18 cellular contexts compared by ENCODE assay signal in the genomic region with DNA sequence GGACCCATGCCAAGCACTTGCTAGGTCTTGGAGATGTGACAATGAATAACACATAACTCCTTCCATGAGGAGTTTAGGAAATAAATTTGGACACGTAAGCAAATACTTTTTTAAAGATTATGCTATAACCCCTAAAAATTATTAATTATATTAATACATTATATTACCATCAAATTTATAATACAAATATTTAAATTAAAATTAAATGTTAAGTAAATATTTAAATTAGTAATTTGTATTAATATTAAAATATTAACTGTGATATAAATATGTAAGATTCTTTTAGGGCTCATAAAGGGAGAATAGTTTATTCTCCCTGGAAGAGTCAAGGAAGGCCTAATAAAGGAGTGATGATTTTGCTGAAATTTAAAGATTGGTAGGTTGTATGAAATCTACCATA.
DNase-seq lines count a peak whose midpoint lies in the region; ATAC-seq, FAIRE-seq and TF ChIP-seq lines count a peak whose summit lies in the region.
"Had no signal": no experiment of that assay in that cellular context is flagged by ENCODE, and none has a peak within 500 bp of the region (broad histone marks: within the 10 kb centered on the region; RNA-seq: fewer than 3 reads in every experiment).

No MANE protein-coding gene starts in this region.

- intact Hi-C loops in pancreas (cut with DNase I): no loop called here

- WGBS in pancreas, 2 donors: 84 to 96% methylated on average over 1 of the region's 1 CpG
- 91 to 92% methylated on average over 1 of the region's 1 CpG for WGBS in upper lobe of left lung, 2 donors

- no peak for TF ChIP-seq EP300 in upper lobe of left lung (IDR thresholded peaks at IDR 0.05)

- ATAC-seq in pancreas: no peak
- no peak for ATAC-seq in upper lobe of left lung (ENCODE audit: low FRiP score in 2 of 2)
- ATAC-seq in GM18909 (IDR thresholded peaks at IDR 0.05; ENCODE audit: poor library complexity, unreplicated experiment): no peak
- ATAC-seq: CD8-positive, alpha-beta T cell; GM12878; GM23338; HCT116 had no signal

- no peaks in the 10 kb centered on the region for H3K4me1 ChIP-seq in pancreas
- H3K4me1 ChIP-seq in upper lobe of left lung: no peaks in the 10 kb centered on the region
- H3K4me1 ChIP-seq: BLaER1, Caco-2 had no signal

- H3K4me3 ChIP-seq in pancreas (no peak overlapping the region), upper lobe of left lung (no peak overlapping the region)
- H3K4me3 ChIP-seq: BLaER1, GM12878, GM23338 had no signal

- no peaks in the 10 kb centered on the region for H3K27me3 ChIP-seq in pancreas
- H3K27me3 ChIP-seq in upper lobe of left lung: no peaks in the 10 kb centered on the region
- H3K27me3 ChIP-seq: BLaER1 had no signal

- H3K36me3 ChIP-seq in pancreas: no peaks in the 10 kb centered on the region
- H3K36me3 ChIP-seq in upper lobe of left lung: no peaks in the 10 kb centered on the region
- H3K36me3 ChIP-seq: BLaER1 had no signal

- H3K27ac ChIP-seq in pancreas (no peak overlapping the region), upper lobe of left lung (no peak overlapping the region)
- H3K27ac ChIP-seq: BLaER1, C4-2B had no signal

- DNase-seq in pancreas (no peak), upper lobe of left lung (no peak), KG1 (lab: John Stamatoyannopoulos, UW) (no peak)
- DNase-seq: Caco-2; CD4-positive, CD25-positive, alpha-beta regulatory T cell; CD8-positive, alpha-beta T cell; DMS153; DND-41; GDM1; H9 had no signal

- H3K9me3 ChIP-seq in pancreas (no peaks in the 10 kb centered on the region), upper lobe of left lung (no peaks in the 10 kb centered on the region)
- H3K9me3 ChIP-seq: BLaER1, Caco-2 had no signal

- no peak for TF ChIP-seq POLR2A in upper lobe of left lung (IDR thresholded peaks at IDR 0.05)

- TF ChIP-seq CTCF in pancreas (IDR thresholded peaks at IDR 0.05): no peak
- no peak for TF ChIP-seq CTCF in upper lobe of left lung (IDR thresholded peaks at IDR 0.05)

- peak; percentile 13 for FAIRE-seq in TTC549 (lab: Jason Lieb, UNC)
- FAIRE-seq in endometrium (lab: Jason Lieb, UNC): peak; percentile 18
- FAIRE-seq in pancreas (lab: Jason Lieb, UNC): peak; percentile 60
- FAIRE-seq: GM12878 had no signal
